ENCODE assay signal across 9 cellular contexts in the genomic region with DNA sequence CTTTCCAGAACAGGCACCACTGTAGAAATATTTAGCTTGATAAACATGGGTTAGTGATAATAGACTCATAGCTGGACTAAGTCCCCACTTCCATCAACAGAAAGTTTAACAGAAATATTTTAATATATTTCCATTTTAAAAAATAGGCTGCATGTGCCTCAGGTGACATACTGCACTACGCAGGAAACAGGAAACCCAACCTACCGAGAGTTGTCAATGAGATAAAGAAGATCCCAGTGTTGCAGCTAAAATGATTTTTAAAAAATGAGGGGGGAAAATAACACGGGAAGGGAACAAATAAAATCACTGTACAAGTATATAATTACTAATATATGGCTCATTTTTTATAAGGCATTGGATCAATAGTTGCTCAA.
DNase-seq lines count a peak whose midpoint lies in the region; ATAC-seq and TF ChIP-seq lines count a peak whose summit lies in the region.
"Had no signal": no experiment of that assay in that cellular context is flagged by ENCODE, and none has a peak within 500 bp of the region (broad histone marks: within the 10 kb centered on the region; RNA-seq: fewer than 3 reads in every experiment).

No MANE protein-coding gene starts in this region.

- H3K4me1 Mint-ChIP-seq in Caco-2 (ENCODE audit: low read depth, unreplicated experiment) (peaks cover 48% of the 10 kb centered on the region), mesothelial cell of epicardium (peaks cover 36% of the 10 kb centered on the region), osteocyte (ENCODE audit: unreplicated experiment) (peaks cover 8% of the 10 kb centered on the region)
- peaks cover 28% of the 10 kb centered on the region for H3K4me1 Mint-ChIP-seq in activated CD4-positive, alpha-beta memory T cell treated with anti-CD3 and anti-CD28 coated beads for 36 hours (ENCODE audit: low read depth)

- H3K27ac Mint-ChIP-seq in Caco-2 (ENCODE audit: unreplicated experiment) (peak overlapping the region; percentile 58), mesothelial cell of epicardium (peak overlapping the region; percentile 82), osteocyte (ENCODE audit: unreplicated experiment) (no peak overlapping the region)
- H3K27ac Mint-ChIP-seq in activated CD4-positive, alpha-beta memory T cell treated with anti-CD3 and anti-CD28 coated beads for 36 hours: peak overlapping the region; percentile 95

- H3K4me3 Mint-ChIP-seq in Caco-2 (ENCODE audit: unreplicated experiment) (peak overlapping the region; percentile 62), mesothelial cell of epicardium (no peak overlapping the region), osteocyte (ENCODE audit: unreplicated experiment) (no peak overlapping the region)
- peak overlapping the region; percentile 89 for H3K4me3 Mint-ChIP-seq in activated CD4-positive, alpha-beta memory T cell treated with anti-CD3 and anti-CD28 coated beads for 36 hours

- DNase-seq in Caco-2: no peak
- no peak for DNase-seq in activated CD4-positive, alpha-beta memory T cell treated with anti-CD3 and anti-CD28 coated beads for 36 hours
- no peak for DNase-seq in mesothelial cell of epicardium (ENCODE audit: low spot score in 2 of 2, unreplicated experiment in 2 of 2)
- DNase-seq in osteocyte (ENCODE audit: extremely low spot score, unreplicated experiment): no peak
- no peak for DNase-seq in NCI-H526 treated with DMSO at 0.1 percent for 48 hours (lab: John Stamatoyannopoulos, UW)
- no peak for DNase-seq in iPS-NIHi7 (ENCODE audit: extremely low spot score)
- DNase-seq in tibial artery: no peak

- peak; percentile 2 for ATAC-seq in GM21576 (IDR thresholded peaks at IDR 0.05; ENCODE audit: unreplicated experiment)

- H3K9me3 Mint-ChIP-seq in Caco-2 (ENCODE audit: unreplicated experiment) (no peaks in the 10 kb centered on the region), mesothelial cell of epicardium (peaks cover 8% of the 10 kb centered on the region), osteocyte (ENCODE audit: unreplicated experiment) (no peaks in the 10 kb centered on the region)
- no peaks in the 10 kb centered on the region for H3K9me3 Mint-ChIP-seq in activated CD4-positive, alpha-beta memory T cell treated with anti-CD3 and anti-CD28 coated beads for 36 hours

- peaks cover 80% of the 10 kb centered on the region for H3K4me1 ChIP-seq in Caco-2
- no peaks in the 10 kb centered on the region for H3K4me1 ChIP-seq in tibial artery

- TF ChIP-seq CTCF in Caco-2 (IDR thresholded peaks at IDR 0.05; ENCODE audit: insufficient read depth in 1 of 2, low read depth in 1 of 2, low read length in 1 of 2, severe bottlenecking in 1 of 2, unreplicated experiment in 1 of 2) (no peak), mesothelial cell of epicardium (IDR thresholded peaks at IDR 0.05; ENCODE audit: unreplicated experiment) (no peak), osteocyte (IDR thresholded peaks at IDR 0.05) (no peak), tibial artery (IDR thresholded peaks at IDR 0.05) (no peak)

- H3K9me3 ChIP-seq in Caco-2 (no peaks in the 10 kb centered on the region), tibial artery (no peaks in the 10 kb centered on the region)

- H3K36me3 Mint-ChIP-seq in Caco-2 (ENCODE audit: insufficient read depth, unreplicated experiment) (peaks cover 82% of the 10 kb centered on the region), mesothelial cell of epicardium (peaks cover 2% of the 10 kb centered on the region), osteocyte (ENCODE audit: unreplicated experiment) (no peaks in the 10 kb centered on the region)
- H3K36me3 Mint-ChIP-seq in activated CD4-positive, alpha-beta memory T cell treated with anti-CD3 and anti-CD28 coated beads for 36 hours: peaks cover 1% of the 10 kb centered on the region

- H3K4me3 ChIP-seq in Caco-2 (ENCODE audit: low read depth, low read length) (no peak overlapping the region), tibial artery (no peak overlapping the region)

- H3K27me3 Mint-ChIP-seq in Caco-2 (ENCODE audit: insufficient read depth, unreplicated experiment) (no peaks in the 10 kb centered on the region), mesothelial cell of epicardium (ENCODE audit: low read depth) (no peaks in the 10 kb centered on the region), osteocyte (ENCODE audit: unreplicated experiment) (no peaks in the 10 kb centered on the region)
- H3K27me3 Mint-ChIP-seq in activated CD4-positive, alpha-beta memory T cell treated with anti-CD3 and anti-CD28 coated beads for 36 hours: no peaks in the 10 kb centered on the region

- intact Hi-C loops in Caco-2 (cut with micrococcal nuclease; ENCODE audit: unreplicated experiment): loop anchor here (2.0 kb wide), 1 partner anchor 28 kb away; no protein-coding TSS in a partner anchor
- intact Hi-C loops in activated CD4-positive, alpha-beta memory T cell treated with anti-CD3 and anti-CD28 coated beads for 36 hours (cut with micrococcal nuclease): loop anchor here (2.0 to 10.0 kb wide), 7 partner anchors 14 to 1612 kb away; a partner anchor contains a TSS
- intact Hi-C loops in tibial artery (cut with DNase I; ENCODE audit: low total_unique reads): no loop called here

- BruUV-seq in Caco-2 (replicated peaks; lab: Mats Ljungman, UMichigan): no TSS peak

- H3K27me3 ChIP-seq in Caco-2 (replicated peaks; ENCODE audit: control insufficient read depth, insufficient read depth, low read length): no peaks in the 10 kb centered on the region
- no peaks in the 10 kb centered on the region for H3K27me3 ChIP-seq in tibial artery

- POLR2A ChIA-PET in Caco-2 (lab: Charles Lee): no interaction called here
- POLR2A ChIA-PET in activated CD4-positive, alpha-beta memory T cell treated with anti-CD3 and anti-CD28 coated beads for 36 hours (lab: Charles Lee): interaction anchor here (0.8 to 1.8 kb wide), 9 partner anchors 10 to 39 kb away, joined by 3 to 8 read pairs (median 4); no protein-coding TSS in a partner anchor

- H3K36me3 ChIP-seq in Caco-2 (ENCODE audit: control insufficient read depth, insufficient read depth, low read length) (no peaks in the 10 kb centered on the region; the same call in 1 of the 2 replicates), tibial artery (peaks cover 0 to 11% (median 0%) of the 10 kb centered on the region in 3 donors)

- CTCF ChIA-PET in Caco-2 (lab: Charles Lee): interaction anchor here (0.9 kb wide), 1 partner anchor 155 kb away, joined by 3 read pairs; a partner anchor contains a TSS
- CTCF ChIA-PET in activated CD4-positive, alpha-beta memory T cell treated with anti-CD3 and anti-CD28 coated beads for 36 hours (lab: Charles Lee): interaction anchor here (0.8 to 3.3 kb wide), 7 partner anchors 15 to 369 kb away, joined by 3 to 18 read pairs (median 8); a partner anchor contains a TSS

- no peak overlapping the region for H3K27ac ChIP-seq in tibial artery
- H3K27ac ChIP-seq: RWPE1 had no signal

Comparison
In these comparisons a context has a peak if more than half of its experiments do, and no peak if none do; other contexts are left out.
1. H3K4me3 Mint-ChIP-seq: peak in Caco-2 (single experiment) and activated CD4-positive, alpha-beta memory T cell treated with anti-CD3 and anti-CD28 coated beads for 36 hours (single experiment); none in mesothelial cell of epicardium (single experiment) and osteocyte (single experiment).